In genomic region chr21:46119565-46120271, GRCh38 we compare ENCODE assay signal across 12 cellular contexts. TPM values are rescaled to one million over a fixed set of nuclear protein-coding genes. Genes with fewer than 3 reads are reported as not detected.
DNase-seq lines count a peak whose midpoint lies in the region; ATAC-seq and TF ChIP-seq lines count a peak whose summit lies in the region.
"Had no signal": no experiment of that assay in that cellular context is flagged by ENCODE, and none has a peak within 500 bp of the region (broad histone marks: within the 10 kb centered on the region; RNA-seq: fewer than 3 reads in every experiment).

No MANE protein-coding gene starts in this region.

- no peaks in the 10 kb centered on the region for H3K4me1 ChIP-seq in right atrium auricular region
- no peaks in the 10 kb centered on the region for H3K4me1 ChIP-seq in muscle layer of colon (ENCODE audit: insufficient read depth, low read length)
- no peaks in the 10 kb centered on the region for H3K4me1 ChIP-seq in upper lobe of right lung

- H3K9ac ChIP-seq in muscle layer of colon (ENCODE audit: low read length), result no peak overlapping the region

- H3K36me3 ChIP-seq in right atrium auricular region (peaks cover 90% of the 10 kb centered on the region), muscle layer of colon (ENCODE audit: insufficient read depth, low read length) (peaks cover 99% of the 10 kb centered on the region), upper lobe of right lung (peaks cover 47% of the 10 kb centered on the region)

- ATAC-seq in upper lobe of right lung, result no peak
- ATAC-seq in HG02588 (IDR thresholded peaks at IDR 0.05; ENCODE audit: unreplicated experiment), result no peak

- no peak overlapping the region for H3K4me3 ChIP-seq in right atrium auricular region
- H3K4me3 ChIP-seq in dorsolateral prefrontal cortex, result no peak overlapping the region
- H3K4me3 ChIP-seq in muscle layer of colon (ENCODE audit: low read depth in 1 of 2, low read length in 2 of 2), result no peak overlapping the region
- H3K4me3 ChIP-seq in upper lobe of right lung, result no peak overlapping the region
- H3K4me3 ChIP-seq: hepatocyte had no signal

- H3K27ac ChIP-seq in right atrium auricular region (no peak overlapping the region), dorsolateral prefrontal cortex (no peak overlapping the region), muscle layer of colon (ENCODE audit: low read depth, low read length) (peak overlapping the region; percentile 34), upper lobe of right lung (no peak overlapping the region)
- H3K27ac ChIP-seq: hepatocyte had no signal

- DNase-seq in cardiac septum (ENCODE audit: low spot score) (peak; percentile 49), right atrium auricular region (ENCODE audit: low spot score) (no peak), dorsolateral prefrontal cortex (peak in 6 of 10 donors; percentile 1 to 29 (median 21)), upper lobe of right lung (peak; percentile 60), NCI-H510A (lab: John Stamatoyannopoulos, UW) (no peak), DMS114 treated with DMSO at 0.1 percent for 48 hours (lab: John Stamatoyannopoulos, UW; ENCODE audit: unreplicated experiment) (no peak)
- DNase-seq: erythroblast, small intestine had no signal

- no peaks in the 10 kb centered on the region for H3K27me3 ChIP-seq in right atrium auricular region
- H3K27me3 ChIP-seq in dorsolateral prefrontal cortex, result peaks cover 0 to 5% (median 0%) of the 10 kb centered on the region in 45 donors
- H3K27me3 ChIP-seq in muscle layer of colon (ENCODE audit: control insufficient read depth in 1 of 2, insufficient read depth in 2 of 2, low read length in 2 of 2), result no peaks in the 10 kb centered on the region
- no peaks in the 10 kb centered on the region for H3K27me3 ChIP-seq in upper lobe of right lung
- H3K27me3 ChIP-seq: hepatocyte had no signal

- H3K9me3 ChIP-seq in right atrium auricular region, result peaks cover 0 to 4% of the 10 kb centered on the region in 2 donors
- H3K9me3 ChIP-seq in muscle layer of colon (ENCODE audit: low read length), result no peaks in the 10 kb centered on the region
- peaks cover 5% of the 10 kb centered on the region for H3K9me3 ChIP-seq in upper lobe of right lung

- TF ChIP-seq CTCF in right atrium auricular region (IDR thresholded peaks at IDR 0.05), result no peak
- TF ChIP-seq CTCF in dorsolateral prefrontal cortex (IDR thresholded peaks at IDR 0.05 in 54 of 56, conservative IDR thresholded peaks at IDR 0.05 in 2 of 56; ENCODE audit: low read depth in 1 of 56, partially characterized antibody in 56 of 56), result no peak
- TF ChIP-seq CTCF in upper lobe of right lung (IDR thresholded peaks at IDR 0.05), result no peak

- intact Hi-C loops in cardiac septum (cut with DNase I), result loop anchor here (10.0 kb wide), 1 partner anchor 125 kb away; no protein-coding TSS in a partner anchor
- intact Hi-C loops in dorsolateral prefrontal cortex (cut with DNase I), result no loop called here
- intact Hi-C loops in upper lobe of right lung (cut with DNase I), result no loop called here

RNA-seq across cellular contexts. Expression of gene COL6A2, which starts 21.8 kb away (rescaled TPM):
- 157 TPM for total RNA-seq in cardiac septum
- 100 to 1,000 TPM; 249 to 252 TPM for total RNA-seq in right atrium auricular region
- 10 to 100 TPM in 83 of 120 experiments, 1 to 10 TPM in 37; 4.3 to 57.2 (median 12.6) TPM for total RNA-seq in dorsolateral prefrontal cortex
- total RNA-seq in upper lobe of right lung, result 269 TPM

RNA-seq across cellular contexts. Expression of gene FTCD, which starts 35.7 kb away (rescaled TPM):
- total RNA-seq in cardiac septum (0.83 TPM), right atrium auricular region (under 1 TPM in 1 of 2 donors, not detected in 1; 0.24 TPM), dorsolateral prefrontal cortex (10 to 100 TPM in 104 of 120 experiments, 1 to 10 TPM in 16; 4.0 to 48.0 (median 20.5) TPM), upper lobe of right lung (0.46 TPM)
- total RNA-seq: SK-MEL-5 had no signal

Comparison
In these comparisons a context has a peak if more than half of its experiments do, and no peak if none do; other contexts are left out.
1. DNase-seq: peak in cardiac septum (single experiment), dorsolateral prefrontal cortex (6 of 10) and upper lobe of right lung (single experiment); none in right atrium auricular region (single experiment), NCI-H510A (single experiment) and DMS114 treated with DMSO at 0.1 percent for 48 hours (single experiment).